In genomic region chrX:136892412-136892811, GRCh38 we compare ENCODE assay signal across 8 cellular contexts.
"Had no signal": no experiment of that assay in that cellular context is flagged by ENCODE, and none has a peak within 500 bp of the region (broad histone marks: within the 10 kb centered on the region; RNA-seq: fewer than 3 reads in every experiment).

No MANE protein-coding gene starts in this region.

- H3K27ac Mint-ChIP-seq: GM23338, H9 had no signal

- H3K4me3 Mint-ChIP-seq: GM23338, H9 had no signal

- H3K4me2 ChIP-seq: GM23338 had no signal

- FAIRE-seq: H1, H54, HTR-8/SVneo had no signal

- DNase-seq: H9, HCEC 1CT, IMR-90, KBM-7 had no signal

- ATAC-seq: GM23338 had no signal

- H3K4me1 Mint-ChIP-seq: GM23338, H9 had no signal

- H3K9me3 Mint-ChIP-seq: GM23338 had no signal

- H2AFZ ChIP-seq: GM23338 had no signal

- H3K4me3 ChIP-seq: GM23338 had no signal
